In the genomic region with DNA sequence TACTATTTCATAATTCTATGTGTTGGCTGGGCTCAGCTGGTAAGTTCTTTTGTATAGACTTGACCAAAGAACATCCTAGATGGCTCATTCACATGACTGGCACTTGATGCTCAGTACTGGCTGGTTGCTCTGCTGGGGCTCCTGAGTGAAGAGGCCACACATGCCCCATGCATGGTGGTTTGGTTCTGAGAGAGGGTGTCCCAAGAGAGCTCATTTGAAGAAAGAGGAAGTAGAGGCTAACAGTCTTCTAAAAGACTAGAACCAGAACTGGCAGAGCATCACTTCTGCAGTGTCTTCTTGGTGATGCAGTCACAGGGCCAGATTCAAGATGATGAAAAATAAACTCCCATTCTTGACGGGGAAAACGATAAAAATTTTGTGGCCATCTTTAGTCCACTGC, we compare ENCODE assay signal across 9 cellular contexts. TPM values are rescaled to one million over a fixed set of nuclear protein-coding genes. Genes with fewer than 3 reads are reported as not detected.
DNase-seq lines count a peak whose midpoint lies in the region; ATAC-seq and TF ChIP-seq lines count a peak whose summit lies in the region.
"Had no signal": no experiment of that assay in that cellular context is flagged by ENCODE, and none has a peak within 500 bp of the region (broad histone marks: within the 10 kb centered on the region; RNA-seq: fewer than 3 reads in every experiment).

No MANE protein-coding gene starts in this region.

- no peaks in the 10 kb centered on the region for H3K27me3 Mint-ChIP-seq in osteocyte (ENCODE audit: unreplicated experiment)

- H3K36me3 Mint-ChIP-seq in osteocyte (ENCODE audit: unreplicated experiment), result no peaks in the 10 kb centered on the region

- no peak overlapping the region for H3K27ac Mint-ChIP-seq in osteocyte (ENCODE audit: unreplicated experiment)

- intact Hi-C loops in left cardiac atrium (cut with DNase I), result no loop called here

- ATAC-seq in GM18861 (IDR thresholded peaks at IDR 0.05; ENCODE audit: unreplicated experiment) (peak; percentile 88), GM21737 (IDR thresholded peaks at IDR 0.05; ENCODE audit: unreplicated experiment) (peak; percentile 80), HG03469 (IDR thresholded peaks at IDR 0.05; ENCODE audit: unreplicated experiment) (peak; percentile 76), esophagus mucosa (peak; percentile 44), left cardiac atrium (no peak)

- H3K4me1 Mint-ChIP-seq in osteocyte (ENCODE audit: unreplicated experiment), result peaks cover 16% of the 10 kb centered on the region

- peaks cover 7% of the 10 kb centered on the region for H3K9me3 Mint-ChIP-seq in osteocyte (ENCODE audit: unreplicated experiment)

- DNase-seq in osteocyte (ENCODE audit: extremely low spot score, unreplicated experiment), result no peak
- DNase-seq in cerebellum (ENCODE audit: low spot score), result no peak
- no peak for DNase-seq in left cardiac atrium
- DNase-seq in NCI-H146 treated with DMSO at 0.1 percent for 48 hours (lab: John Stamatoyannopoulos, UW; ENCODE audit: unreplicated experiment), result no peak
- DNase-seq: NCI-H1092 had no signal

- H3K4me3 Mint-ChIP-seq in osteocyte (ENCODE audit: unreplicated experiment), result no peak overlapping the region

- TF ChIP-seq CTCF in osteocyte (IDR thresholded peaks at IDR 0.05), result no peak

RNA-seq across cellular contexts. Expression of gene BACH1, which starts 5.2 kb away (rescaled TPM):
- 61.5 TPM for total RNA-seq in esophagus mucosa
- total RNA-seq in osteocyte, result 93.8 and 95.0 TPM in 2 replicates
- 116 TPM for total RNA-seq in cerebellum
- 10 to 100 TPM; 35.3 to 59.3 TPM for total RNA-seq in left cardiac atrium

Comparison
In these comparisons a context has a peak if more than half of its experiments do, and no peak if none do; other contexts are left out.
1. ATAC-seq: peak in GM18861 (single experiment), GM21737 (single experiment), HG03469 (single experiment) and esophagus mucosa (single experiment); none in left cardiac atrium (0 of 2).